Comparison of ENCODE assay signal across 21 cellular contexts in the genomic region with DNA sequence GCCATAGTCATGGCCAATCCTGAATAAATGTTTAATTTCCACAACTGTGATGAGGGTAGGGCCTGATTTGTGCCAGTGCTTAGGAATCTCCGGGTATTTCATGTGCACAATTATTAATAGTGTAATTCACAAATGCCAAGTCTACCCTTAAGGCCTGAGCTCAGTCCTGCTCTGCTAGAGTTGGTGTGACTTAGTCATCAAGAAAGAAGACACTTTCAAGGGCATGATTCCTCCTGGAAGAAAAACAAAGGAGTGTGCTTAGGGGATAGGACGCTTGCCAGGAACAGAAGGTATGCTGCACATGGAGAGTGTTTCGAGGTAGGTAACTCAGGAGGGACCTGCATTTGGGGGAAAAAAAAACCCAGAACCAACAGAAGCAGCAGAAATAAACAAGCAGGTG.
DNase-seq lines count a peak whose midpoint lies in the region; ATAC-seq and TF ChIP-seq lines count a peak whose summit lies in the region.
"Had no signal": no experiment of that assay in that cellular context is flagged by ENCODE, and none has a peak within 500 bp of the region (broad histone marks: within the 10 kb centered on the region; RNA-seq: fewer than 3 reads in every experiment).

No MANE protein-coding gene starts in this region.

- TF ChIP-seq EP300 in esophagus muscularis mucosa (IDR thresholded peaks at IDR 0.05), result no peak

- intact Hi-C loops in esophagus muscularis mucosa (cut with DNase I) (no loop called here), tibial artery (cut with DNase I; ENCODE audit: low total_unique reads) (no loop called here), left ventricle myocardium inferior (cut with micrococcal nuclease) (no loop called here)

- H3K27ac ChIP-seq in esophagus muscularis mucosa (replicated peaks in 1 of 4) (no peak overlapping the region), tibial artery (no peak overlapping the region), left ventricle myocardium inferior (replicated peaks) (no peak overlapping the region)
- H3K27ac ChIP-seq: 22Rv1; A549; BLaER1 treated with 17β-estradiol and CSF1 and Interleukin-3, amounts not matched to agents 10 nM and 100 nM; C4-2B had no signal

- no peak overlapping the region for H3K4me3 Mint-ChIP-seq in brain
- H3K4me3 Mint-ChIP-seq: B cell; CD4-positive, alpha-beta T cell; CD8-positive, alpha-beta T cell had no signal

- H3K27me3 ChIP-seq in esophagus muscularis mucosa, result no peaks in the 10 kb centered on the region
- H3K27me3 ChIP-seq in tibial artery, result no peaks in the 10 kb centered on the region
- H3K27me3 ChIP-seq in left ventricle myocardium inferior (ENCODE audit: low read depth), result no peaks in the 10 kb centered on the region
- H3K27me3 ChIP-seq: BLaER1 treated with 17β-estradiol and CSF1 and Interleukin-3, amounts not matched to agents 10 nM and 100 nM had no signal

- H3K4me3 ChIP-seq in esophagus muscularis mucosa, result no peak overlapping the region
- H3K4me3 ChIP-seq in tibial artery, result no peak overlapping the region
- no peak overlapping the region for H3K4me3 ChIP-seq in left ventricle myocardium inferior
- H3K4me3 ChIP-seq: A549; BLaER1 treated with 17β-estradiol and CSF1 and Interleukin-3, amounts not matched to agents 10 nM and 100 nM; GM12878 had no signal

- no peak for ATAC-seq in omental fat pad (ENCODE audit: low FRiP score)
- ATAC-seq: A549; CD8-positive, alpha-beta T cell; GM12878 had no signal

- DNase-seq in G401 (ENCODE audit: low spot score), result peak; percentile 70
- peak; percentile 89 for DNase-seq in NCI-H2171 treated with DMSO at 0.1 percent for 48 hours (lab: John Stamatoyannopoulos, UW)
- peak; percentile 77 for DNase-seq in esophagus muscularis mucosa (ENCODE audit: extremely low spot score)
- DNase-seq in tibial artery, result no peak
- no peak for DNase-seq in stimulated activated CD4-positive, alpha-beta T cell treated with anti-CD3 and anti-CD28 coated beads, Interleukin-2, amount 100 ng/mL, for 48 hours
- no peak for DNase-seq in left ventricle myocardium inferior
- no peak for DNase-seq in omental fat pad (ENCODE audit: low spot score)
- DNase-seq: AML-193; Caco-2; Calu3; CD4-positive, alpha-beta T cell; CD8-positive, alpha-beta T cell; DMS79 treated with DMSO at 0.1 percent for 48 hours; GDM1 had no signal

- TF ChIP-seq POLR2A in esophagus muscularis mucosa (IDR thresholded peaks at IDR 0.05; ENCODE audit: low read depth), result no peak

- whole genome bisulfite sequencing in esophagus muscularis mucosa, result 96% methylated on average over 3 of the region's 3 CpGs

- peaks cover 0 to 4% (median 0%) of the 10 kb centered on the region in 5 experiments for H3K9me3 Mint-ChIP-seq in brain
- H3K9me3 Mint-ChIP-seq: CD4-positive, alpha-beta T cell; CD8-positive, alpha-beta T cell had no signal

- no peaks in the 10 kb centered on the region for H3K9me3 ChIP-seq in esophagus muscularis mucosa
- no peaks in the 10 kb centered on the region for H3K9me3 ChIP-seq in tibial artery
- no peaks in the 10 kb centered on the region for H3K9me3 ChIP-seq in left ventricle myocardium inferior (replicated peaks)
- H3K9me3 ChIP-seq: A549; BLaER1 treated with 17β-estradiol and CSF1 and Interleukin-3, amounts not matched to agents 10 nM and 100 nM; Caco-2 had no signal

- H3K36me3 ChIP-seq in esophagus muscularis mucosa (no peaks in the 10 kb centered on the region), tibial artery (no peaks in the 10 kb centered on the region), left ventricle myocardium inferior (no peaks in the 10 kb centered on the region)
- H3K36me3 ChIP-seq: BLaER1 treated with 17β-estradiol and CSF1 and Interleukin-3, amounts not matched to agents 10 nM and 100 nM had no signal

- H3K4me1 Mint-ChIP-seq in brain, result peaks cover 20% of the 10 kb centered on the region
- H3K4me1 Mint-ChIP-seq: B cell had no signal

- H3K27ac Mint-ChIP-seq in brain, result peak overlapping the region in 3 of 5 experiments; percentile 5 to 34 (median 26)
- H3K27ac Mint-ChIP-seq: B cell; CD4-positive, alpha-beta T cell; CD8-positive, alpha-beta T cell had no signal

- in situ Hi-C loops in G401 (cut with HindIII; ENCODE audit: low sequenced_read_pairs), result no loop called here

- no peaks in the 10 kb centered on the region for H3K36me3 Mint-ChIP-seq in brain
- H3K36me3 Mint-ChIP-seq: CD8-positive, alpha-beta T cell had no signal

- no peak for TF ChIP-seq CTCF in brain (conservative IDR thresholded peaks at IDR 0.05)
- no peak for TF ChIP-seq CTCF in esophagus muscularis mucosa (IDR thresholded peaks at IDR 0.05)
- TF ChIP-seq CTCF in tibial artery (IDR thresholded peaks at IDR 0.05), result no peak
- TF ChIP-seq CTCF in left ventricle myocardium inferior (IDR thresholded peaks at IDR 0.05; ENCODE audit: borderline replicate concordance), result no peak
- TF ChIP-seq CTCF in omental fat pad (IDR thresholded peaks at IDR 0.05), result no peak

- peaks cover 5% of the 10 kb centered on the region for H3K27me3 Mint-ChIP-seq in brain
- H3K27me3 Mint-ChIP-seq: B cell; CD4-positive, alpha-beta T cell had no signal

- no peaks in the 10 kb centered on the region for H3K4me1 ChIP-seq in esophagus muscularis mucosa
- peaks cover 0 to 3% (median 0%) of the 10 kb centered on the region in 4 donors for H3K4me1 ChIP-seq in tibial artery
- H3K4me1 ChIP-seq in left ventricle myocardium inferior, result no peaks in the 10 kb centered on the region
- H3K4me1 ChIP-seq: A549, Caco-2 had no signal

Comparison
In these comparisons a context has a peak if more than half of its experiments do, and no peak if none do; other contexts are left out.
1. DNase-seq: peak in G401 (single experiment), NCI-H2171 treated with DMSO at 0.1 percent for 48 hours (single experiment) and esophagus muscularis mucosa (single experiment); none in tibial artery (0 of 2), stimulated activated CD4-positive, alpha-beta T cell treated with anti-CD3 and anti-CD28 coated beads, Interleukin-2, amount 100 ng/mL, for 48 hours (0 of 2), left ventricle myocardium inferior (single experiment) and omental fat pad (single experiment).